In genomic region chr12:42469355-42470006, GRCh38 we compare ENCODE assay signal across 10 cellular contexts.
DNase-seq lines count a peak whose midpoint lies in the region; ATAC-seq and TF ChIP-seq lines count a peak whose summit lies in the region.
"Had no signal": no experiment of that assay in that cellular context is flagged by ENCODE, and none has a peak within 500 bp of the region (broad histone marks: within the 10 kb centered on the region; RNA-seq: fewer than 3 reads in every experiment).

No MANE protein-coding gene starts in this region.

- TF ChIP-seq CTCF in chondrocyte (IDR thresholded peaks at IDR 0.05) = no peak
- no peak for TF ChIP-seq CTCF in gastrocnemius medialis (IDR thresholded peaks at IDR 0.05 in 4 of 5, conservative IDR thresholded peaks at IDR 0.05 in 1 of 5)

- H3K4me3 ChIP-seq in gastrocnemius medialis = no peak overlapping the region

- no peaks in the 10 kb centered on the region for H3K9me3 ChIP-seq in gastrocnemius medialis
- H3K9me3 ChIP-seq: heart right ventricle had no signal

- in situ Hi-C loops in gastrocnemius medialis (cut with MboI; ENCODE audit: low sequenced_read_pairs in 4 of 4) = no loop called here

- H3K4me1 Mint-ChIP-seq in IgD-negative memory B cell (peaks cover 21 to 59% (median 30%) of the 10 kb centered on the region in 3 donors), chondrocyte (ENCODE audit: low read depth) (peaks cover 59% of the 10 kb centered on the region)

- DNase-seq in NCI-H146 (lab: John Stamatoyannopoulos, UW) = peak; percentile 39
- DNase-seq in NCI-H146 treated with DMSO at 0.1 percent for 48 hours (lab: John Stamatoyannopoulos, UW; ENCODE audit: unreplicated experiment) = no peak
- no peak for DNase-seq in chondrocyte (ENCODE audit: low spot score)
- no peak for DNase-seq in gastrocnemius medialis
- DNase-seq in HuH-7 (ENCODE audit: low spot score) = no peak
- no peak for DNase-seq in T1000 (lab: John Stamatoyannopoulos, UW)
- DNase-seq: heart right ventricle had no signal

- H3K27ac ChIP-seq in gastrocnemius medialis = no peak overlapping the region
- H3K27ac ChIP-seq: 22Rv1 had no signal

- H3K27ac Mint-ChIP-seq in IgD-negative memory B cell (peak overlapping the region; percentile 46 to 97 (median 60)), chondrocyte (ENCODE audit: unreplicated experiment) (peak overlapping the region; percentile 78)

- ATAC-seq in GM21528 (IDR thresholded peaks at IDR 0.05; ENCODE audit: low FRiP score, unreplicated experiment) (peak; percentile 97), gastrocnemius medialis (no peak)

- H3K36me3 Mint-ChIP-seq in IgD-negative memory B cell = peaks cover 4% of the 10 kb centered on the region
- peaks cover 30% of the 10 kb centered on the region for H3K36me3 Mint-ChIP-seq in chondrocyte (ENCODE audit: low read depth)

- no peak for TF ChIP-seq POLR2A in gastrocnemius medialis (IDR thresholded peaks at IDR 0.05)

- H3K4me3 Mint-ChIP-seq in IgD-negative memory B cell (peak overlapping the region; percentile 41 to 92 (median 81)), chondrocyte (ENCODE audit: unreplicated experiment) (no peak overlapping the region)

- H3K4me1 ChIP-seq in gastrocnemius medialis = no peaks in the 10 kb centered on the region

- H3K9me3 Mint-ChIP-seq in IgD-negative memory B cell (no peaks in the 10 kb centered on the region), chondrocyte (ENCODE audit: low read depth) (no peaks in the 10 kb centered on the region)

- H3K27me3 Mint-ChIP-seq in IgD-negative memory B cell (no peaks in the 10 kb centered on the region), chondrocyte (ENCODE audit: low read depth) (no peaks in the 10 kb centered on the region)

- H3K36me3 ChIP-seq in gastrocnemius medialis = peaks cover 2 to 11% of the 10 kb centered on the region in 2 donors

- H3K27me3 ChIP-seq in gastrocnemius medialis = no peaks in the 10 kb centered on the region
- H3K27me3 ChIP-seq: heart right ventricle had no signal

- intact Hi-C loops in gastrocnemius medialis (cut with DNase I; ENCODE audit: low total_unique reads) = no loop called here
